In genomic region chrX:150664290-150664689, GRCh38 we compare ENCODE assay signal across 12 cellular contexts. TPM values are rescaled to one million over a fixed set of nuclear protein-coding genes. Genes with fewer than 3 reads are reported as not detected.
A peak's percentile ranks its signal among the peaks of the same experiment; 100 is the strongest.
DNase-seq lines count a peak whose midpoint lies in the region; ATAC-seq and TF ChIP-seq lines count a peak whose summit lies in the region.
"Had no signal": no experiment of that assay in that cellular context is flagged by ENCODE, and none has a peak within 500 bp of the region (broad histone marks: within the 10 kb centered on the region; RNA-seq: fewer than 3 reads in every experiment).

No MANE protein-coding gene starts in this region.

- H3K9me3 Mint-ChIP-seq in T-helper 2 cell treated with Interferon-gamma antibody and Interleukin-4, amounts not matched to agents 5 μg/mL and 100 μg/mL, for 36 hours = no peaks in the 10 kb centered on the region

- no peak overlapping the region for H3K4me3 Mint-ChIP-seq in T-helper 2 cell treated with Interferon-gamma antibody and Interleukin-4, amounts not matched to agents 5 μg/mL and 100 μg/mL, for 36 hours
- H3K4me3 Mint-ChIP-seq: nephron had no signal

- H3K4me1 Mint-ChIP-seq in T-helper 2 cell treated with Interferon-gamma antibody and Interleukin-4, amounts not matched to agents 5 μg/mL and 100 μg/mL, for 36 hours (ENCODE audit: low read depth) = no peaks in the 10 kb centered on the region

- CTCF ChIA-PET in HEK293T (lab: Yijun Ruan, JAX) = no interaction called here

- no peaks in the 10 kb centered on the region for H3K27me3 Mint-ChIP-seq in T-helper 2 cell treated with Interferon-gamma antibody and Interleukin-4, amounts not matched to agents 5 μg/mL and 100 μg/mL, for 36 hours (ENCODE audit: low read depth)

- intact Hi-C loops in left ventricle myocardium superior (cut with micrococcal nuclease) = no loop called here

- H3K36me3 Mint-ChIP-seq in T-helper 2 cell treated with Interferon-gamma antibody and Interleukin-4, amounts not matched to agents 5 μg/mL and 100 μg/mL, for 36 hours (ENCODE audit: low read depth) = peaks cover 53% of the 10 kb centered on the region

- DNase-seq in A172 (ENCODE audit: low spot score) (peak; percentile 10), M059J (ENCODE audit: low read depth) (peak; percentile 47), NCI-H345 treated with DMSO at 0.1 percent for 48 hours (lab: John Stamatoyannopoulos, UW; ENCODE audit: unreplicated experiment) (peak; percentile 82), left ventricle myocardium superior (peak; percentile 66), HEK293T (ENCODE audit: extremely low spot score) (no peak), epidermal melanocyte (ENCODE audit: insufficient read length, low spot score) (no peak)
- no peak for DNase-seq in T-helper 2 cell treated with Interferon-gamma antibody and Interleukin-4, amounts not matched to agents 5 μg/mL and 100 μg/mL, for 36 hours (ENCODE audit: low spot score)
- DNase-seq: GDM1 had no signal

- H3K27ac Mint-ChIP-seq in T-helper 2 cell treated with Interferon-gamma antibody and Interleukin-4, amounts not matched to agents 5 μg/mL and 100 μg/mL, for 36 hours = no peak overlapping the region

- POLR2A ChIA-PET in HEK293T (lab: Yijun Ruan, JAX) = no interaction called here

- ATAC-seq in left ventricle myocardium superior (peak; percentile 81), GM19035 (IDR thresholded peaks at IDR 0.05; ENCODE audit: unreplicated experiment) (no peak)
- ATAC-seq: esophagus mucosa, Panc1 had no signal

TF ChIP-seq in HEK293T, 16 proteins besides CTCF, POLR2A, EP300 and RAD21:
- no peak for TF ChIP-seq PKNOX1 (IDR thresholded peaks at IDR 0.05)
- no peak for TF ChIP-seq SP1 (IDR thresholded peaks at IDR 0.05)
- no peak for TF ChIP-seq SUZ12 (IDR thresholded peaks at IDR 0.05)
- no peak for TF ChIP-seq LEF1 (IDR thresholded peaks at IDR 0.05; ENCODE audit: borderline replicate concordance)

RNA-seq across cellular contexts. Expression of gene MTMR1, which starts 28.9 kb away (rescaled TPM):
- total RNA-seq in A172 (2014; rRNA removed; shearing (Covaris generic)) = 25.6 and 34.3 TPM in 2 replicates
- total RNA-seq in M059J (2014; rRNA removed; shearing (Covaris generic)) = 19.9 and 37.4 TPM in 2 replicates
- total RNA-seq in left ventricle myocardium superior = 20.7 TPM

Comparison
In these comparisons a context has a peak if more than half of its experiments do, and no peak if none do; other contexts are left out.
1. DNase-seq: peak in A172 (single experiment), M059J (single experiment), NCI-H345 treated with DMSO at 0.1 percent for 48 hours (single experiment) and left ventricle myocardium superior (single experiment); none in T-helper 2 cell treated with Interferon-gamma antibody and Interleukin-4, amounts not matched to agents 5 μg/mL and 100 μg/mL, for 36 hours (single experiment), HEK293T (single experiment) and epidermal melanocyte (single experiment).